Comparison of ENCODE assay signal across 9 cellular contexts in genomic region chr1:16144325-16145029, GRCh38. TPM values are rescaled to one million over a fixed set of nuclear protein-coding genes. Genes with fewer than 3 reads are reported as not detected.
DNase-seq lines count a peak whose midpoint lies in the region; ATAC-seq, FAIRE-seq and TF ChIP-seq lines count a peak whose summit lies in the region.
"Had no signal": no experiment of that assay in that cellular context is flagged by ENCODE, and none has a peak within 500 bp of the region (broad histone marks: within the 10 kb centered on the region; RNA-seq: fewer than 3 reads in every experiment).

No MANE protein-coding gene starts in this region.

- POLR2A ChIA-PET in HCT116 (lab: Charles Lee) = interaction anchor here (0.8 to 5.8 kb wide), 11 partner anchors 8 to 63 kb away, joined by 3 to 59 read pairs (median 5); partner anchors contain the start of gene EPHA2

- no peaks in the 10 kb centered on the region for H3K9me3 ChIP-seq in HCT116 (ENCODE audit: control insufficient read depth in 1 of 2, insufficient read depth in 1 of 2, low read depth in 1 of 2, low read length in 2 of 2)
- no peaks in the 10 kb centered on the region for H3K9me3 ChIP-seq in small intestine (ENCODE audit: control insufficient read depth, low read depth)

- no peak for TF ChIP-seq CTCF in HCT116 (IDR thresholded peaks at IDR 0.05 in 2 of 3, conservative IDR thresholded peaks at IDR 0.05 in 1 of 3; ENCODE audit: borderline replicate concordance in 1 of 3, insufficient read depth in 1 of 3, low read depth in 2 of 3, low read length in 2 of 3)

- intact Hi-C loops in HCT116 (cut with micrococcal nuclease) (loop anchor here (1.0 to 5.0 kb wide), 6 partner anchors 12 to 617 kb away; partner anchors contain the start of genes DNAJC16 and EPHA2), left colon (cut with DNase I, micrococcal nuclease) (no loop called here)

- TF ChIP-seq RAD21 in HCT116 (IDR thresholded peaks at IDR 0.05; ENCODE audit: low read depth) = no peak

- H4K20me1 ChIP-seq in HCT116 (ENCODE audit: insufficient read depth) = peaks cover 9% of the 10 kb centered on the region; the same call in 1 of the 2 replicates

- H3K27me3 ChIP-seq in HCT116 (ENCODE audit: insufficient read depth, low read length) (no peaks in the 10 kb centered on the region), small intestine (ENCODE audit: control insufficient read depth in 2 of 2, insufficient read depth in 2 of 2, low read length in 2 of 2) (no peaks in the 10 kb centered on the region)

- FAIRE-seq in small intestine (lab: Jason Lieb, UNC) = no peak

- H3K27ac ChIP-seq in HCT116 (ENCODE audit: low read depth, low read length) (peak overlapping the region; percentile 100), angular gyrus (ENCODE audit: low read depth, low read length) (peak overlapping the region; percentile 0), small intestine (ENCODE audit: low read depth in 1 of 2, low read length in 1 of 2) (peak overlapping the region; percentile 85 to 88)

- ATAC-seq in HCT116 (peak; percentile 1), left colon (peak; percentile 0)

- H3K4me1 ChIP-seq in HCT116 (ENCODE audit: control insufficient read depth in 1 of 2, insufficient read depth in 2 of 2, low read length in 2 of 2) = peaks cover 91 to 100% of the 10 kb centered on the region in 2 experiments
- peaks cover 2 to 8% of the 10 kb centered on the region in 2 donors for H3K4me1 ChIP-seq in small intestine (ENCODE audit: control insufficient read depth in 2 of 2, insufficient read depth in 1 of 2, low read depth in 1 of 2, low read length in 1 of 2)

- RAD21 ChIA-PET in HCT116 (lab: Charles Lee; ENCODE audit: low non-redundant PET in 1 of 2, low total read pairs in 2 of 2, uncharacterized antibody in 2 of 2, unreplicated experiment in 2 of 2) = interaction anchor here (1.2 to 1.4 kb wide), 2 partner anchors 12 to 65 kb away, joined by 3 to 5 read pairs; no protein-coding TSS in a partner anchor

- H3K9me2 ChIP-seq in HCT116 (ENCODE audit: insufficient read depth) = no peaks in the 10 kb centered on the region

- peak overlapping the region; percentile 75 for H3K9ac ChIP-seq in HCT116 (ENCODE audit: low read length)

- no peak for TF ChIP-seq POLR2A in HCT116 (IDR thresholded peaks at IDR 0.05; ENCODE audit: borderline replicate concordance, extremely low read depth, insufficient read depth, insufficient read length)

- 25 to 58% (median 37%) methylated on average over 8 of the region's 8 CpGs for WGBS in small intestine, 3 donors

- CTCF ChIA-PET in HCT116 (lab: Charles Lee) = interaction anchor here (0.9 to 1.3 kb wide), 6 partner anchors 12 to 62 kb away, joined by 3 to 4 read pairs (median 3); no protein-coding TSS in a partner anchor

- H3K4me3 ChIP-seq in HCT116 (replicated peaks in 1 of 2; ENCODE audit: low read depth in 1 of 2, low read length in 2 of 2) (peak overlapping the region; percentile 31 to 53), small intestine (ENCODE audit: low read depth in 1 of 2, low read length in 2 of 2) (peak overlapping the region in 1 of 2 donors; percentile 41)

- H3K4me2 ChIP-seq in HCT116 (ENCODE audit: low read length) = peak overlapping the region; percentile 85

- H3K36me3 ChIP-seq in HCT116 (ENCODE audit: control insufficient read depth in 1 of 2, insufficient read depth in 2 of 2, low read length in 2 of 2) (peaks cover 19 to 72% of the 10 kb centered on the region in 2 experiments; a peak in 3 of 4 replicates), small intestine (ENCODE audit: control insufficient read depth in 2 of 2, insufficient read depth in 2 of 2, low read length in 2 of 2) (peaks cover 0 to 7% of the 10 kb centered on the region in 2 donors)

- H2AFZ ChIP-seq in HCT116 (ENCODE audit: low read depth, low read length, poor library complexity, severe bottlenecking) = no peak overlapping the region

- DNase-seq in HCT116 (ENCODE audit: low read depth, low spot score) (no peak), left colon (no peak), small intestine (no peak), SHP77 treated with DMSO at 0.1 percent for 48 hours (lab: John Stamatoyannopoulos, UW) (no peak), T-helper 1 cell (no peak)
- no peak for DNase-seq in activated CD4-positive, alpha-beta T cell treated with anti-CD3 and anti-CD28 coated beads for 48 hours
- no peak for DNase-seq in activated CD8-positive, alpha-beta memory T cell treated with anti-CD3 and anti-CD28 coated beads, Interleukin-2, amount 50 U/mL, for 4 hours
- DNase-seq: activated CD4-positive, alpha-beta T cell treated with anti-CD3 and anti-CD28 coated beads, Interleukin-2, amount 10 ng/mL, durations not matched to agents 24 days and 14 days had no signal

- BruUV-seq in HCT116 (replicated peaks; lab: Mats Ljungman, UMichigan) = TSS peak; percentile 64

- H3K79me2 ChIP-seq in HCT116 (ENCODE audit: insufficient read depth, low read length) = peaks cover 100% of the 10 kb centered on the region

TF ChIP-seq in HCT116, 20 proteins besides CTCF, POLR2A, EP300 and RAD21:
- TF ChIP-seq EZH2phosphoT487 (IDR thresholded peaks at IDR 0.05; ENCODE audit: borderline replicate concordance) (no peak), ZBTB33 (IDR thresholded peaks at IDR 0.05; ENCODE audit: extremely low read depth, insufficient replicate concordance, low read length) (no peak)

RNA-seq across cellular contexts. Expression of gene EPHA2, which starts 11.4 kb away (rescaled TPM):
- total RNA-seq in HCT116 (2021; ENCODE audit: unreplicated experiment) = 164 TPM
- polyA plus RNA-seq in HCT116 (2012) = 167 and 209 TPM in 2 replicates
- 10 to 100 TPM; 44.3 to 48.1 TPM for total RNA-seq in left colon
- 10 to 100 TPM; 16.4 to 23.8 (median 23.3) TPM for polyA plus RNA-seq in small intestine
- total RNA-seq: activated CD4-positive, alpha-beta T cell treated with anti-CD3 and anti-CD28 coated beads, Interleukin-2, amount 10 ng/mL, durations not matched to agents 24 days and 14 days had no signal

Comparison
In these comparisons a context has a peak if more than half of its experiments do, and no peak if none do; other contexts are left out.
1. H3K27ac ChIP-seq: peak in every context shown above with its lines; median percentile 100 in HCT116; 86 in small intestine; 0 in angular gyrus.